ENCODE assay signal across 22 cellular contexts in the genomic region with DNA sequence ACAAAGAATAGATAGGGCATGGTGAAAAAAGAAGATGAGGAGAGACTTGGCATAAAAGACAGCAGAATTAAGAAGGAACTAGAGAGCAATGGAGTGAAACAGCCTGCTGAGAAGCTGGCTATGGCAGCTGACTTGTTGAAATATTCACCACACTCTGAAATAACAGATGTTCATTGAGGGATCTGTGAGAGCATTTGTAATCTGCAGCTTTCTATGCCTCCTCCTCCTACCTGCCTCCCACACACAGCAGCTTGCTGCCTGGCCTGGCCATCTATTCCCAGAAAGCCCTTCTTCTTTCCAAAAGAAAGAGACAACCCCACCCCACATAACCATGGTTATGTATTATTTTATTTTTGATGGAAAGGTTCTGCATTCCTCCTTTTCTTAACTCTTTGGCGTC.
DNase-seq lines count a peak whose midpoint lies in the region; ATAC-seq and TF ChIP-seq lines count a peak whose summit lies in the region.
"Had no signal": no experiment of that assay in that cellular context is flagged by ENCODE, and none has a peak within 500 bp of the region (broad histone marks: within the 10 kb centered on the region; RNA-seq: fewer than 3 reads in every experiment).

No MANE protein-coding gene starts in this region.

- no peak overlapping the region for H3K4me3 Mint-ChIP-seq in neural progenitor cell
- H3K4me3 Mint-ChIP-seq: CD4-positive, CD25-positive, alpha-beta regulatory T cell; GM23338; HFFc6 had no signal

- H3K4me1 ChIP-seq in neural progenitor cell = peaks cover 11% of the 10 kb centered on the region
- H3K4me1 ChIP-seq: A549 had no signal

- H3K79me2 ChIP-seq in neural progenitor cell (ENCODE audit: low read depth) = no peaks in the 10 kb centered on the region

- H3K36me3 ChIP-seq in neural progenitor cell = no peaks in the 10 kb centered on the region

- H3K4me2 ChIP-seq in neural progenitor cell = no peak overlapping the region
- H3K4me2 ChIP-seq: A549, GM23338 had no signal

- H3K9ac ChIP-seq in neural progenitor cell = no peak overlapping the region

- no peak overlapping the region for H3K4me3 ChIP-seq in fibroblast of pulmonary artery (replicated peaks; ENCODE audit: low read depth, low read length)
- H3K4me3 ChIP-seq in neural progenitor cell = no peak overlapping the region
- H3K4me3 ChIP-seq: A549, GM23338 had no signal

- H3K9me3 Mint-ChIP-seq in neural progenitor cell = no peaks in the 10 kb centered on the region
- H3K9me3 Mint-ChIP-seq: HFFc6 had no signal

- peaks cover 49% of the 10 kb centered on the region for H3K4me1 Mint-ChIP-seq in neural progenitor cell
- H3K4me1 Mint-ChIP-seq: CD4-positive, CD25-positive, alpha-beta regulatory T cell had no signal

- peak; percentile 87 for DNase-seq in DMS 273 treated with DMSO at 0.1 percent for 48 hours (lab: John Stamatoyannopoulos, UW)
- DNase-seq in NCI-H524 (lab: John Stamatoyannopoulos, UW) = peak; percentile 73 to 94
- peak; percentile 3 for DNase-seq in fibroblast of pulmonary artery (ENCODE audit: low read depth)
- DNase-seq in neural progenitor cell (ENCODE audit: low spot score) = no peak
- no peak for DNase-seq in NCI-H1417 treated with DMSO at 0.1 percent for 48 hours (lab: John Stamatoyannopoulos, UW)
- no peak for DNase-seq in T-helper 2 cell
- DNase-seq in COLO829 (ENCODE audit: low spot score) = no peak
- DNase-seq: AML-193; Calu3; CD4-positive, CD25-positive, alpha-beta regulatory T cell; DND-41; GF-D8; HFFc6; KBM-7; NCI-H1092; NCI-H187 treated with DMSO at 0.1 percent for 48 hours; NCI-H774; SIG-M5; SW 1271 had no signal

- no peaks in the 10 kb centered on the region for H3F3A ChIP-seq in neural progenitor cell (ENCODE audit: low read depth)

- H4K20me1 ChIP-seq in neural progenitor cell (ENCODE audit: low read depth) = no peaks in the 10 kb centered on the region

- no peaks in the 10 kb centered on the region for H3K27me3 ChIP-seq in neural progenitor cell

- TF ChIP-seq CTCF in fibroblast of pulmonary artery (IDR thresholded peaks at IDR 0.05; ENCODE audit: low read length, missing control alignments) (no peak), neural progenitor cell (IDR thresholded peaks at IDR 0.05) (no peak)

- no peak for ATAC-seq in HG03457 (IDR thresholded peaks at IDR 0.05; ENCODE audit: unreplicated experiment)
- ATAC-seq: A549, GM23338 had no signal

- H3K36me3 Mint-ChIP-seq in neural progenitor cell = no peaks in the 10 kb centered on the region
- H3K36me3 Mint-ChIP-seq: CD4-positive, CD25-positive, alpha-beta regulatory T cell had no signal

- no peak overlapping the region for H3K27ac ChIP-seq in neural progenitor cell
- H3K27ac ChIP-seq: A549 had no signal

- peak overlapping the region; percentile 70 for H3K27ac Mint-ChIP-seq in neural progenitor cell
- H3K27ac Mint-ChIP-seq: CD4-positive, CD25-positive, alpha-beta regulatory T cell; GM23338; HFFc6 had no signal

- H2AFZ ChIP-seq in neural progenitor cell (replicated peaks) = no peak overlapping the region
- H2AFZ ChIP-seq: GM23338 had no signal

- H3K9me3 ChIP-seq in neural progenitor cell (ENCODE audit: low read depth) = no peaks in the 10 kb centered on the region
- H3K9me3 ChIP-seq: A549 had no signal

- H3K27me3 Mint-ChIP-seq in neural progenitor cell (ENCODE audit: insufficient read depth, low read depth) = no peaks in the 10 kb centered on the region
- H3K27me3 Mint-ChIP-seq: CD4-positive, CD25-positive, alpha-beta regulatory T cell had no signal

Comparison
In these comparisons a context has a peak if more than half of its experiments do, and no peak if none do; other contexts are left out.
1. DNase-seq: peak in DMS 273 treated with DMSO at 0.1 percent for 48 hours (single experiment), NCI-H524 (2 of 2) and fibroblast of pulmonary artery (single experiment); none in neural progenitor cell (single experiment), NCI-H1417 treated with DMSO at 0.1 percent for 48 hours (single experiment), T-helper 2 cell (0 of 5) and COLO829 (single experiment).